ENCODE assay signal across 17 cellular contexts in the genomic region with DNA sequence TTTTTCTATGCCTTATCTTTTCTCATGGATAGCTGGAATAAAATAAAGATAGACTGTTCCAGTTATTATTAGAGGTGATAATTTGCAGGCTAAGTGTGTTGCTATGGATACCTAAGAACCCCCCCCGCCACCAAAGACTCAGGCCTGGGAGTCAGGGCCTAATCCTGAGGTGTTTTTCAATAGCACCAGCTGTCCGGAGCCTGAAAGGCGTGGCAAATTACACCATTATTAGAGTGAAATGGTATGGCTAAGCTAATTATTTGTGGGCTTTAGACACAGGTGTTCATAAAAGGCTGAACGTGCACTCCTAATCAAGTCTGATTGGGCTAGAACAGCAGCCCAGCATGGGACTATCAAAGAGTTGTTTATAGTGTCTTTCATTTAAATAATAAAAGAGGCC.
DNase-seq lines count a peak whose midpoint lies in the region; ATAC-seq, FAIRE-seq and TF ChIP-seq lines count a peak whose summit lies in the region.
"Had no signal": no experiment of that assay in that cellular context is flagged by ENCODE, and none has a peak within 500 bp of the region (broad histone marks: within the 10 kb centered on the region; RNA-seq: fewer than 3 reads in every experiment).

No MANE protein-coding gene starts in this region.

- no peak overlapping the region; the same call in none of the 2 replicates for H3K27ac ChIP-seq in WERI-Rb-1
- H3K27ac ChIP-seq: A549 had no signal

- no peaks in the 10 kb centered on the region for H3K9me3 ChIP-seq in WERI-Rb-1 (ENCODE audit: severe bottlenecking)
- H3K9me3 ChIP-seq: A549 had no signal

- no peaks in the 10 kb centered on the region for H3K36me3 ChIP-seq in WERI-Rb-1

- peak; percentile 85 for DNase-seq in D341Med (ENCODE audit: low spot score)
- DNase-seq in NCI-H146 treated with DMSO at 0.1 percent for 48 hours (lab: John Stamatoyannopoulos, UW; ENCODE audit: unreplicated experiment) = peak; percentile 100
- DNase-seq in NCI-H748 (lab: John Stamatoyannopoulos, UW; ENCODE audit: unreplicated experiment) = peak; percentile 100
- peak; percentile 88 for DNase-seq in WERI-Rb-1
- no peak for DNase-seq in urothelium cell line (ENCODE audit: low spot score)
- no peak for DNase-seq in stimulated activated CD4-positive, alpha-beta T cell treated with anti-CD3 and anti-CD28 coated beads, Interleukin-2, amount 100 ng/mL, for 24 hours
- DNase-seq in midbrain (lab: John Stamatoyannopoulos, UW) = no peak
- DNase-seq: C1 segment of cervical spinal cord, EL, H9, KG1, NCI-H446, OCI-M1, SIG-M5 had no signal

- ATAC-seq in GM18868 (IDR thresholded peaks at IDR 0.05; ENCODE audit: unreplicated experiment) = no peak
- ATAC-seq: A549, HepG2 had no signal

- no peak for TF ChIP-seq CTCF in WERI-Rb-1 (IDR thresholded peaks at IDR 0.05; ENCODE audit: low read depth, low read length)

- H3K27me3 ChIP-seq in WERI-Rb-1 (ENCODE audit: insufficient read depth, low read depth, severe bottlenecking) = no peaks in the 10 kb centered on the region

- no peak overlapping the region for H3K4me3 ChIP-seq in WERI-Rb-1 (ENCODE audit: low read depth, low read length)
- H3K4me3 ChIP-seq: A549 had no signal

- FAIRE-seq in urothelium cell line (lab: Jason Lieb, UNC) = no peak
- FAIRE-seq: A549, HepG2 had no signal

Comparison
In these comparisons a context has a peak if more than half of its experiments do, and no peak if none do; other contexts are left out.
1. DNase-seq: peak in D341Med (single experiment), NCI-H146 treated with DMSO at 0.1 percent for 48 hours (single experiment), NCI-H748 (single experiment) and WERI-Rb-1 (single experiment); none in urothelium cell line (single experiment), stimulated activated CD4-positive, alpha-beta T cell treated with anti-CD3 and anti-CD28 coated beads, Interleukin-2, amount 100 ng/mL, for 24 hours (0 of 2) and midbrain (single experiment).